8 cellular contexts compared by ENCODE assay signal in genomic region chr6:30689985-30690384, GRCh38. TPM values are rescaled to one million over a fixed set of nuclear protein-coding genes. Genes with fewer than 3 reads are reported as not detected.
DNase-seq lines count a peak whose midpoint lies in the region; ATAC-seq and TF ChIP-seq lines count a peak whose summit lies in the region.

No MANE protein-coding gene starts in this region.

- H3K27ac ChIP-seq in heart right ventricle (peak overlapping the region in 9 of 10 donors; percentile 72 to 100 (median 98)), breast epithelium (peak overlapping the region; percentile 96 to 97), aorta (ENCODE audit: low read depth in 1 of 2, low read length in 2 of 2) (peak overlapping the region in 1 of 2 donors; percentile 93)

- H3K36me3 ChIP-seq in heart right ventricle, result no peaks in the 10 kb centered on the region
- H3K36me3 ChIP-seq in breast epithelium, result no peaks in the 10 kb centered on the region
- no peaks in the 10 kb centered on the region for H3K36me3 ChIP-seq in aorta (ENCODE audit: control insufficient read depth in 1 of 2, insufficient read depth in 2 of 2, low read length in 1 of 2)

- TF ChIP-seq POLR2A in breast epithelium (IDR thresholded peaks at IDR 0.05) (no peak), lower leg skin (IDR thresholded peaks at IDR 0.05) (no peak)

- intact Hi-C loops in heart right ventricle (cut with DNase I) (loop anchor here in 5 of 10 donors (1.0 to 10.0 kb wide), 5 partner anchors 25 to 195 kb away; partner anchors contain the start of genes MDC1 (in 2 of the 5), DDR1 (in 1 of the 5), MRPS18B (in 1 of the 5) and PPP1R10 (in 1 of the 5)), Right ventricle myocardium superior (cut with DNase I) (no loop called here), breast epithelium (cut with DNase I; ENCODE audit: low total_unique reads) (no loop called here), aorta (cut with DNase I) (no loop called here), lower leg skin (cut with DNase I; ENCODE audit: low total_unique reads) (no loop called here)

- TF ChIP-seq CTCF in heart right ventricle (IDR thresholded peaks at IDR 0.05) (no peak), breast epithelium (IDR thresholded peaks at IDR 0.05) (no peak), lower leg skin (IDR thresholded peaks at IDR 0.05) (no peak)

- peaks cover 14 to 51% (median 39%) of the 10 kb centered on the region in 9 donors for H3K4me1 ChIP-seq in heart right ventricle
- H3K4me1 ChIP-seq in breast epithelium, result peaks cover 5 to 18% of the 10 kb centered on the region in 2 donors
- H3K4me1 ChIP-seq in mononuclear cell (ENCODE audit: insufficient read depth, low read length), result peaks cover 39% of the 10 kb centered on the region
- H3K4me1 ChIP-seq in aorta (ENCODE audit: control insufficient read depth in 1 of 2, insufficient read depth in 2 of 2, low read length in 2 of 2), result no peaks in the 10 kb centered on the region

- 22 to 25% methylated on average over 4 of the region's 4 CpGs for WGBS in heart right ventricle, 2 donors
- 16 to 21% methylated on average over 4 of the region's 4 CpGs for WGBS in aorta, 2 donors
- 7 to 18% methylated on average over 4 of the region's 4 CpGs for WGBS in lower leg skin, 2 donors

- H3K9me3 ChIP-seq in heart right ventricle (no peaks in the 10 kb centered on the region), breast epithelium (no peaks in the 10 kb centered on the region), mononuclear cell (ENCODE audit: low read depth, low read length) (no peaks in the 10 kb centered on the region), aorta (ENCODE audit: control insufficient read depth, low read length) (no peaks in the 10 kb centered on the region)

- DNase-seq in heart right ventricle (no peak), Right ventricle myocardium superior (no peak), breast epithelium (ENCODE audit: low spot score in 2 of 2) (no peak), aorta (peak; percentile 40 to 69), lower leg skin (ENCODE audit: low spot score in 2 of 2) (no peak), HT-29 (ENCODE audit: low spot score) (no peak), DMS53 (lab: John Stamatoyannopoulos, UW) (no peak)

- H3K27me3 ChIP-seq in heart right ventricle (no peaks in the 10 kb centered on the region), breast epithelium (no peaks in the 10 kb centered on the region), mononuclear cell (ENCODE audit: insufficient read depth, low read length) (no peaks in the 10 kb centered on the region), aorta (ENCODE audit: control insufficient read depth in 1 of 2, insufficient read depth in 2 of 2, low read length in 1 of 2) (no peaks in the 10 kb centered on the region)

- no peak for ATAC-seq in heart right ventricle
- no peak for ATAC-seq in Right ventricle myocardium superior (ENCODE audit: poor library complexity)
- ATAC-seq in aorta (ENCODE audit: low FRiP score), result no peak

- peak overlapping the region in 9 of 10 donors; percentile 53 to 68 (median 62) for H3K4me3 ChIP-seq in heart right ventricle
- H3K4me3 ChIP-seq in breast epithelium, result peak overlapping the region; percentile 65 to 72 (median 66)
- peak overlapping the region; percentile 68 for H3K4me3 ChIP-seq in mononuclear cell (ENCODE audit: low read length)
- no peak overlapping the region for H3K4me3 ChIP-seq in aorta (ENCODE audit: low read length in 2 of 2)
- no peak overlapping the region for H3K4me3 ChIP-seq in lower leg skin (ENCODE audit: low read depth, poor library complexity, severe bottlenecking)

RNA-seq across cellular contexts. Expression of gene NRM, which starts 0.8 kb away (rescaled TPM):
- total RNA-seq in heart right ventricle (1 to 10 TPM; 1.6 to 7.1 (median 3.1) TPM), Right ventricle myocardium superior (3.2 TPM), breast epithelium (1 to 10 TPM; 1.8 to 4.0 (median 2.3) TPM), mononuclear cell (4.5 TPM), aorta (10 to 100 TPM; 13.0 to 15.0 TPM), lower leg skin (1 to 10 TPM; 4.3 to 6.9 (median 6.1) TPM)
- polyA plus RNA-seq in heart right ventricle (10 to 100 TPM; 10.4 to 11.6 TPM), aorta (10 to 100 TPM in 1 of 2 donors, 1 to 10 TPM in 1; 5.6 to 19.6 TPM)
- total RNA-seq in HT-29 (2014; rRNA removed; shearing (Covaris generic)), result 16.2 and 18.3 TPM in 2 replicates

RNA-seq across cellular contexts. Expression of gene PPP1R18, which starts 3.5 kb away (rescaled TPM):
- 10 to 100 TPM in 9 of 10 donors, 1 to 10 TPM in 1; 8.2 to 47.7 (median 16.4) TPM for total RNA-seq in heart right ventricle
- 10 to 100 TPM; 24.5 to 35.4 TPM for polyA plus RNA-seq in heart right ventricle
- total RNA-seq in Right ventricle myocardium superior, result 13.4 TPM
- 10 to 100 TPM; 18.3 to 41.6 (median 20.0) TPM for total RNA-seq in breast epithelium
- total RNA-seq in mononuclear cell, result 81.8 TPM
- total RNA-seq in aorta, result 100 to 1,000 TPM; 130 to 134 TPM
- polyA plus RNA-seq in aorta, result 10 to 100 TPM; 68.5 to 83.3 TPM
- total RNA-seq in lower leg skin, result 10 to 100 TPM; 23.6 to 34.1 (median 27.3) TPM
- 12.1 and 13.2 TPM in 2 replicates for total RNA-seq in HT-29 (2014; rRNA removed; shearing (Covaris generic))

RNA-seq across cellular contexts. Expression of gene DHX16, which starts 17.2 kb away (rescaled TPM):
- total RNA-seq in heart right ventricle, result 10 to 100 TPM; 15.9 to 22.9 (median 20.9) TPM
- polyA plus RNA-seq in heart right ventricle, result 10 to 100 TPM; 27.1 to 28.6 TPM
- 20.5 TPM for total RNA-seq in Right ventricle myocardium superior
- 10 to 100 TPM; 23.5 to 35.3 (median 26.2) TPM for total RNA-seq in breast epithelium
- total RNA-seq in mononuclear cell, result 8.2 TPM
- total RNA-seq in aorta, result 10 to 100 TPM; 22.3 to 25.2 TPM
- polyA plus RNA-seq in aorta, result 10 to 100 TPM; 12.8 to 34.0 TPM
- 10 to 100 TPM; 25.0 to 37.0 (median 32.9) TPM for total RNA-seq in lower leg skin
- total RNA-seq in HT-29 (2014; rRNA removed; shearing (Covaris generic)), result 43.2 and 43.8 TPM in 2 replicates

RNA-seq across cellular contexts. Expression of gene MDC1, which starts 27.1 kb away (rescaled TPM):
- 10 to 100 TPM; 15.3 to 21.7 (median 19.5) TPM for total RNA-seq in heart right ventricle
- 10 to 100 TPM; 11.2 to 18.1 TPM for polyA plus RNA-seq in heart right ventricle
- 16.4 TPM for total RNA-seq in Right ventricle myocardium superior
- 10 to 100 TPM in 2 of 3 donors, 1 to 10 TPM in 1; 8.5 to 14.9 (median 13.4) TPM for total RNA-seq in breast epithelium
- total RNA-seq in mononuclear cell, result 6.4 TPM
- 10 to 100 TPM; 31.4 to 33.3 TPM for total RNA-seq in aorta
- 10 to 100 TPM in 1 of 2 donors, 1 to 10 TPM in 1; 7.4 to 34.5 TPM for polyA plus RNA-seq in aorta
- 10 to 100 TPM in 1 of 4 donors, 1 to 10 TPM in 3; 9.7 to 21.4 (median 9.8) TPM for total RNA-seq in lower leg skin
- total RNA-seq in HT-29 (2014; rRNA removed; shearing (Covaris generic)), result 24.8 and 24.9 TPM in 2 replicates

RNA-seq across cellular contexts. Expression of gene TUBB, which starts 30.2 kb away (rescaled TPM):
- total RNA-seq in heart right ventricle, result 100 to 1,000 TPM; 144 to 437 (median 189) TPM
- polyA plus RNA-seq in heart right ventricle, result 100 to 1,000 TPM; 156 to 440 TPM
- 179 TPM for total RNA-seq in Right ventricle myocardium superior
- 100 to 1,000 TPM; 189 to 269 (median 212) TPM for total RNA-seq in breast epithelium
- total RNA-seq in mononuclear cell, result 99.5 TPM
- 100 to 1,000 TPM; 264 to 324 TPM for total RNA-seq in aorta
- 100 to 1,000 TPM in 1 of 2 donors, 10 to 100 TPM in 1; 99.5 to 189 TPM for polyA plus RNA-seq in aorta
- total RNA-seq in lower leg skin, result 100 to 1,000 TPM; 119 to 179 (median 156) TPM
- 935 and 959 TPM in 2 replicates for total RNA-seq in HT-29 (2014; rRNA removed; shearing (Covaris generic))

Comparison
In these comparisons a context has a peak if more than half of its experiments do, and no peak if none do; other contexts are left out.
1. DNase-seq: peak in aorta (2 of 2); none in heart right ventricle (0 of 2), Right ventricle myocardium superior (single experiment), breast epithelium (0 of 2), lower leg skin (0 of 2), HT-29 (single experiment) and DMS53 (single experiment).
2. H3K4me3 ChIP-seq: peak in heart right ventricle (9 of 10), breast epithelium (3 of 3) and mononuclear cell (single experiment); none in aorta (0 of 2) and lower leg skin (single experiment).